3 cellular contexts compared by ENCODE assay signal in the genomic region with DNA sequence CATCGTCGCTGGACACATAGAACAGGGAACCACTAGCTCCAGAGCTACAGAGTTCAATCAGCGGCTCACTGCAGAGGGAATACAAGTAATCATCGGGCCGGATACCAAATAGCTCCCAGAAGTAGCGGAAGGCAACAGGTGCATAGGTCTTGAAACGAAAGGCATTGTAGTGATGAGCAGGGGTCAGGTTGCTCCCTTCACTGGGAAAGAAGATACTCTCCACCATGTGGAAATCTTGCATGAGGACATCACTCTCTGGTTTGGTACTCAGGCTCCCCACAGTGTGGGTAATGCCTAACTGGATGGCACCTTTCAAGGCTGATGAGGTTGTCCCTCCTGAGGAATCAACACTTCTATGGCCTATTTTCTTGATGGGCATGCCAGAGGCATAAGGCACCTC. TPM values are rescaled to one million over a fixed set of nuclear protein-coding genes. Genes with fewer than 3 reads are reported as not detected.
"Had no signal": no experiment of that assay in that cellular context is flagged by ENCODE, and none has a peak within 500 bp of the region (broad histone marks: within the 10 kb centered on the region; RNA-seq: fewer than 3 reads in every experiment).

No MANE protein-coding gene starts in this region.

RNA-seq across cellular contexts. Expression of a gene that starts 32.7 kb away (rescaled TPM):
- total RNA-seq: activated naive CD8-positive, alpha-beta T cell treated with anti-CD3 and anti-CD28 coated beads for 36 hours; activated naive CD8-positive, alpha-beta T cell treated with anti-CD3 and anti-CD28 coated beads, Interleukin-2, amount 10 ng/mL, durations not matched to agents 7 days and 5 days; activated T-helper 1 cell treated with anti-CD3 and anti-CD28 coated beads, Interleukin-12 subunit alpha, Interleukin-12 subunit beta, Interleukin-2, Interleukin-4 antibody, amounts not matched to agents 30 ng/mL and 10 ng/mL and 1 ng/mL, durations not matched to agents 14 hours and 24 hours and 36 hours had no signal
